In genomic region chr1:1116701-1117468, GRCh38 we compare ENCODE assay signal across 8 cellular contexts. TPM values are rescaled to one million over a fixed set of nuclear protein-coding genes. Genes with fewer than 3 reads are reported as not detected.
DNase-seq lines count a peak whose midpoint lies in the region; ATAC-seq and TF ChIP-seq lines count a peak whose summit lies in the region.

No MANE protein-coding gene starts in this region.

- no peaks in the 10 kb centered on the region for H3K9me3 ChIP-seq in SJCRH30 (replicated peaks)
- H3K9me3 ChIP-seq in mononuclear cell (ENCODE audit: low read depth, low read length) = no peaks in the 10 kb centered on the region

- peaks cover 10% of the 10 kb centered on the region for H3K36me3 ChIP-seq in SJCRH30
- H3K36me3 ChIP-seq in urinary bladder (ENCODE audit: insufficient read depth) = no peaks in the 10 kb centered on the region

- H3K4me1 ChIP-seq in SJCRH30 (peaks cover 10% of the 10 kb centered on the region; the same call in 1 of the 2 replicates), mononuclear cell (ENCODE audit: insufficient read depth, low read length) (peaks cover 14% of the 10 kb centered on the region), urinary bladder (ENCODE audit: insufficient read depth) (no peaks in the 10 kb centered on the region)

- peak; percentile 71 for DNase-seq in DMS53 (lab: John Stamatoyannopoulos, UW)
- no peak for DNase-seq in DMS53 treated with DMSO at 0.1 percent for 48 hours (lab: John Stamatoyannopoulos, UW; ENCODE audit: unreplicated experiment)
- DNase-seq in SJCRH30 = no peak
- peak; percentile 12 for DNase-seq in choroid plexus epithelial cell (ENCODE audit: low read depth)
- no peak for DNase-seq in dedifferentiated amniotic fluid mesenchymal stem cell (ENCODE audit: extremely low spot score)

- H3K27me3 ChIP-seq in SJCRH30 (peaks cover 33% of the 10 kb centered on the region), mononuclear cell (ENCODE audit: insufficient read depth, low read length) (no peaks in the 10 kb centered on the region)

- H3K27ac ChIP-seq in SJCRH30 = no peak overlapping the region
- H3K27ac ChIP-seq in urinary bladder (ENCODE audit: low read depth) = no peak overlapping the region

- peak overlapping the region; percentile 98 for H3K4me3 ChIP-seq in SJCRH30
- H3K4me3 ChIP-seq in choroid plexus epithelial cell (ENCODE audit: low read depth, low read length) = peak overlapping the region; percentile 61
- H3K4me3 ChIP-seq in mononuclear cell (ENCODE audit: low read length) = peak overlapping the region; percentile 57
- peak overlapping the region; percentile 53 for H3K4me3 ChIP-seq in urinary bladder (ENCODE audit: low read depth, low read length)

- TF ChIP-seq CTCF in choroid plexus epithelial cell (conservative IDR thresholded peaks at IDR 0.05; ENCODE audit: low read depth, low read length) = no peak

- no peak for ATAC-seq in GM18502 (IDR thresholded peaks at IDR 0.05; ENCODE audit: poor library complexity, unreplicated experiment)

- 9% methylated on average over 47 of the region's 47 CpGs for WGBS in urinary bladder

RNA-seq across cellular contexts. Expression of gene C1orf159, which starts 1.0 kb away (rescaled TPM):
- total RNA-seq in SJCRH30 (2014; rRNA removed; shearing (Covaris generic)) = 19.9 and 20.8 TPM in 2 replicates
- 9.6 TPM for total RNA-seq in mononuclear cell
- total RNA-seq in urinary bladder = 7.1 TPM
- 12.6 TPM for polyA plus RNA-seq in urinary bladder

RNA-seq across cellular contexts. Expression of gene RNF223, which starts 42.8 kb away (rescaled TPM):
- not detected in 2 replicates for total RNA-seq in SJCRH30 (2014; rRNA removed; shearing (Covaris generic))
- not detected for total RNA-seq in mononuclear cell
- total RNA-seq in urinary bladder = 2.7 TPM
- polyA plus RNA-seq in urinary bladder = 0.73 TPM

RNA-seq across cellular contexts. Expression of gene TTLL10, which starts 56.8 kb away (rescaled TPM):
- 0.42 and 0.73 TPM in 2 replicates for total RNA-seq in SJCRH30 (2014; rRNA removed; shearing (Covaris generic))
- 0.42 TPM for total RNA-seq in mononuclear cell
- total RNA-seq in urinary bladder = not detected
- polyA plus RNA-seq in urinary bladder = 0.08 TPM

Comparison
In these comparisons a context has a peak if more than half of its experiments do, and no peak if none do; other contexts are left out.
1. DNase-seq: peak in DMS53 (single experiment) and choroid plexus epithelial cell (single experiment); none in DMS53 treated with DMSO at 0.1 percent for 48 hours (single experiment), SJCRH30 (0 of 2) and dedifferentiated amniotic fluid mesenchymal stem cell (single experiment).
2. Peak in every context shown above with its lines, with median percentiles within 50 percentile points of each other: H3K4me3 ChIP-seq.